Comparison of ENCODE assay signal across 1 cellular context in genomic region chr4:80334568-80334967, GRCh38.
TF ChIP-seq lines count a peak whose summit lies in the region.

No MANE protein-coding gene starts in this region.

TF ChIP-seq in HepG2, 621 proteins besides CTCF, POLR2A, EP300 and RAD21:
- TF ChIP-seq NFE2L2 (IDR thresholded peaks at IDR 0.05; ENCODE audit: low read length), result peak; percentile 53; the same call in 1 of the 2 replicates
- no peak for TF ChIP-seq ELK4 (CRISPR knock-in tag; IDR thresholded peaks at IDR 0.05; ENCODE audit: borderline replicate concordance)
TF ChIP-seq in HepG2: peak in this region for 1.
